Comparison of ENCODE assay signal across 1 cellular context in the genomic region with DNA sequence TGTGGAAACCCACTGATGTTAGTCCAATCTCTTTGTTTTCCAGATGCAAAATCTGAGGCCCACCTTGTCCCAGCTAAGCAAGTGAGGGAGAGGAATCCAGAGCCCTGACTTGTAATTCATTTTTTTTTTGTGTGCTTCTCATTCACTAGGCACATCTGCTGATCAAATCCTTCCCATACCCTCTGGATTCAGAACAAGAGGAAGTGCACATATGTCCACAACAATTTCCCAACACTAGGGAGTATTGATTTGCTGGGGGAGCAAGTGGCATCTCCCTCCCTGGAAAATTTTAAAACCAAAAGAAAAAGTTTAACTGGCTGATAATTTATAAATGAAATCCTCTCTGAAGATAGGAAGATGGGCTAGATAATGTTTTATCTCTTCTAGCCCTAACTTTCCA.
TF ChIP-seq lines count a peak whose summit lies in the region.

No MANE protein-coding gene starts in this region.

TF ChIP-seq in HepG2, 621 proteins besides CTCF, POLR2A, EP300 and RAD21 (continued from another document):
- TF ChIP-seq ARID5B (CRISPR knock-in tag; IDR thresholded peaks at IDR 0.05) (peak; percentile 12; the same call in 1 of the 2 replicates), CEBPG (CRISPR knock-in tag; IDR thresholded peaks at IDR 0.05) (peak; percentile 66; the same call in 1 of the 2 replicates), RXRA (CRISPR knock-in tag; IDR thresholded peaks at IDR 0.05) (no peak), RARA (CRISPR knock-in tag; IDR thresholded peaks at IDR 0.05) (peak; percentile 36), ZSCAN5A (CRISPR knock-in tag; IDR thresholded peaks at IDR 0.05; ENCODE audit: borderline replicate concordance) (no peak), ZNF33B (CRISPR knock-in tag; IDR thresholded peaks at IDR 0.05) (no peak), HOXA5 (CRISPR knock-in tag; IDR thresholded peaks at IDR 0.05) (0 out of 2 replicates have a peak, but pooled peaks have one; percentile 11), PATZ1 (CRISPR knock-in tag; IDR thresholded peaks at IDR 0.05) (peak; percentile 85), HDAC1 (CRISPR knock-in tag; IDR thresholded peaks at IDR 0.05) (no peak), ISL2 (CRISPR knock-in tag; IDR thresholded peaks at IDR 0.05) (0 out of 2 replicates have a peak, but pooled peaks have one; percentile 37), GATAD2A (CRISPR knock-in tag; IDR thresholded peaks at IDR 0.05) (0 out of 2 replicates have a peak, but pooled peaks have one; percentile 25), ASH2L (IDR thresholded peaks at IDR 0.05; ENCODE audit: insufficient read length, low read depth, low read length) (peak; percentile 5), GABPA (IDR thresholded peaks at IDR 0.05; ENCODE audit: low read depth, low read length) (no peak), GABPA (CRISPR knock-in tag; IDR thresholded peaks at IDR 0.05; ENCODE audit: low read depth) (no peak), EHMT2 (IDR thresholded peaks at IDR 0.05; ENCODE audit: borderline replicate concordance, low read depth, low read length) (peak; percentile 31; the same call in 1 of the 2 replicates), HNRNPH1 (optimal IDR thresholded peaks at IDR 0.05; ENCODE audit: low read depth, low read length) (no peak), ELF3 (CRISPR knock-in tag; IDR thresholded peaks at IDR 0.05) (peak; percentile 77)
- TF ChIP-seq, protein P1, sequence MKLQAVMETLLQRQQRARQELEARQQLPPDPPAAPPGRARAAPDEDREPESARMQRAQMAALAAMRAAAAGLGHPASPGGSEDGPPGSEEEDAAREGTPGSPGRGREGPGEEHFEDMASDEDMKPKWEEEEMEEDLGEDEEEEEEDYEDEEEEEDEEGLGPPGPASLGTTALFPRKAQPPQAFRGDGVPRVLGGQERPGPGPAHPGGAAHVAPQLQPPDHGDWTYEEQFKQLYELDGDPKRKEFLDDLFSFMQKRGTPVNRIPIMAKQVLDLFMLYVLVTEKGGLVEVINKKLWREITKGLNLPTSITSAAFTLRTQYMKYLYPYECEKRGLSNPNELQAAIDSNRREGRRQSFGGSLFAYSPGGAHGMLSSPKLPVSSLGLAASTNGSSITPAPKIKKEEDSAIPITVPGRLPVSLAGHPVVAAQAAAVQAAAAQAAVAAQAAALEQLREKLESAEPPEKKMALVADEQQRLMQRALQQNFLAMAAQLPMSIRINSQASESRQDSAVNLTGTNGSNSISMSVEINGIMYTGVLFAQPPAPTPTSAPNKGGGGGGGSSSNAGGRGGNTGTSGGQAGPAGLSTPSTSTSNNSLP (IDR thresholded peaks at IDR 0.05; ENCODE audit: low read depth, low read length): no peak
- TF ChIP-seq, protein P2, sequence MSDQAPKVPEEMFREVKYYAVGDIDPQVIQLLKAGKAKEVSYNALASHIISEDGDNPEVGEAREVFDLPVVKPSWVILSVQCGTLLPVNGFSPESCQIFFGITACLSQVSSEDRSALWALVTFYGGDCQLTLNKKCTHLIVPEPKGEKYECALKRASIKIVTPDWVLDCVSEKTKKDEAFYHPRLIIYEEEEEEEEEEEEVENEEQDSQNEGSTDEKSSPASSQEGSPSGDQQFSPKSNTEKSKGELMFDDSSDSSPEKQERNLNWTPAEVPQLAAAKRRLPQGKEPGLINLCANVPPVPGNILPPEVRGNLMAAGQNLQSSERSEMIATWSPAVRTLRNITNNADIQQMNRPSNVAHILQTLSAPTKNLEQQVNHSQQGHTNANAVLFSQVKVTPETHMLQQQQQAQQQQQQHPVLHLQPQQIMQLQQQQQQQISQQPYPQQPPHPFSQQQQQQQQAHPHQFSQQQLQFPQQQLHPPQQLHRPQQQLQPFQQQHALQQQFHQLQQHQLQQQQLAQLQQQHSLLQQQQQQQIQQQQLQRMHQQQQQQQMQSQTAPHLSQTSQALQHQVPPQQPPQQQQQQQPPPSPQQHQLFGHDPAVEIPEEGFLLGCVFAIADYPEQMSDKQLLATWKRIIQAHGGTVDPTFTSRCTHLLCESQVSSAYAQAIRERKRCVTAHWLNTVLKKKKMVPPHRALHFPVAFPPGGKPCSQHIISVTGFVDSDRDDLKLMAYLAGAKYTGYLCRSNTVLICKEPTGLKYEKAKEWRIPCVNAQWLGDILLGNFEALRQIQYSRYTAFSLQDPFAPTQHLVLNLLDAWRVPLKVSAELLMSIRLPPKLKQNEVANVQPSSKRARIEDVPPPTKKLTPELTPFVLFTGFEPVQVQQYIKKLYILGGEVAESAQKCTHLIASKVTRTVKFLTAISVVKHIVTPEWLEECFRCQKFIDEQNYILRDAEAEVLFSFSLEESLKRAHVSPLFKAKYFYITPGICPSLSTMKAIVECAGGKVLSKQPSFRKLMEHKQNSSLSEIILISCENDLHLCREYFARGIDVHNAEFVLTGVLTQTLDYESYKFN (CRISPR knock-in tag; conservative IDR thresholded peaks at IDR 0.05): peak; percentile 50
TF ChIP-seq in HepG2: peak in this region for 15.
